Comparison of ENCODE assay signal across 1 cellular context in the genomic region with DNA sequence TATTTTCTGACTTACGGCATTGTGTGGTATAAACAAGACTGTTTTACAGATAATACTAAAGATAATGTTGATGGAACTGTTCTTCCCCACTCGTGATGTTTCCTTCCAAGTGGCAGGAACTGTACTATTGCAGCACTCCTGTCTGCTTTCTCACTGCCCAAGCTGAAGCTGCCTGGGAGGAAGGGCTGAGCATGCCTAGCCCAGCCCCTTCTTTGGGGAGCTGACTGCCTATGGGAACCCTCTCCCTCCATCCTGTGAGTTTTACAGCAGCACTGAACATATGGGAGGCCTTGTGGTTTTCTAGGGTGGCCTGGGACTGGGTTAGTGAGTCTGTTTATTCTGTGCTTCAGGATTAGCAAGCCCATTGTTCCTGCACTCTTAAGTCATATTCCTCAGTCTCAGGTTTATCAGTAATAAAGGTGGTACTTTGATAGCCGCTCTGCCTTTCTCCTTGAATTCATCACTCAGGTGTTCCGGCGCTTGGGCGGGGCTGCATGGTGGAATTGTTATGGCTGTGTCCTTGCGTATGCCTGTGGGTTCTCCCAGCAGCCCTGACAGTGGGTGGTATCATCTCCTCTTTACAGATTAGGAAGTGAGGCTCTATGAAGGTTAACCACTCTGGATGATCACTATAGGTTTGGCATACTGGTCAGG.
TF ChIP-seq lines count a peak whose summit lies in the region.

No MANE protein-coding gene starts in this region.

TF ChIP-seq in HepG2, 621 proteins besides CTCF, POLR2A, EP300 and RAD21 (continued from another document):
- TF ChIP-seq, protein P1, sequence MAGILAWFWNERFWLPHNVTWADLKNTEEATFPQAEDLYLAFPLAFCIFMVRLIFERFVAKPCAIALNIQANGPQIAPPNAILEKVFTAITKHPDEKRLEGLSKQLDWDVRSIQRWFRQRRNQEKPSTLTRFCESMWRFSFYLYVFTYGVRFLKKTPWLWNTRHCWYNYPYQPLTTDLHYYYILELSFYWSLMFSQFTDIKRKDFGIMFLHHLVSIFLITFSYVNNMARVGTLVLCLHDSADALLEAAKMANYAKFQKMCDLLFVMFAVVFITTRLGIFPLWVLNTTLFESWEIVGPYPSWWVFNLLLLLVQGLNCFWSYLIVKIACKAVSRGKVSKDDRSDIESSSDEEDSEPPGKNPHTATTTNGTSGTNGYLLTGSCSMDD (CRISPR knock-in tag; IDR thresholded peaks at IDR 0.05): no peak
- no peak for TF ChIP-seq SNRNP70 (IDR thresholded peaks at IDR 0.05; ENCODE audit: low read depth, low read length)
- TF ChIP-seq, protein P2, sequence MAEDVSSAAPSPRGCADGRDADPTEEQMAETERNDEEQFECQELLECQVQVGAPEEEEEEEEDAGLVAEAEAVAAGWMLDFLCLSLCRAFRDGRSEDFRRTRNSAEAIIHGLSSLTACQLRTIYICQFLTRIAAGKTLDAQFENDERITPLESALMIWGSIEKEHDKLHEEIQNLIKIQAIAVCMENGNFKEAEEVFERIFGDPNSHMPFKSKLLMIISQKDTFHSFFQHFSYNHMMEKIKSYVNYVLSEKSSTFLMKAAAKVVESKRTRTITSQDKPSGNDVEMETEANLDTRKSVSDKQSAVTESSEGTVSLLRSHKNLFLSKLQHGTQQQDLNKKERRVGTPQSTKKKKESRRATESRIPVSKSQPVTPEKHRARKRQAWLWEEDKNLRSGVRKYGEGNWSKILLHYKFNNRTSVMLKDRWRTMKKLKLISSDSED (CRISPR knock-in tag; IDR thresholded peaks at IDR 0.05): no peak
- TF ChIP-seq, protein P3, sequence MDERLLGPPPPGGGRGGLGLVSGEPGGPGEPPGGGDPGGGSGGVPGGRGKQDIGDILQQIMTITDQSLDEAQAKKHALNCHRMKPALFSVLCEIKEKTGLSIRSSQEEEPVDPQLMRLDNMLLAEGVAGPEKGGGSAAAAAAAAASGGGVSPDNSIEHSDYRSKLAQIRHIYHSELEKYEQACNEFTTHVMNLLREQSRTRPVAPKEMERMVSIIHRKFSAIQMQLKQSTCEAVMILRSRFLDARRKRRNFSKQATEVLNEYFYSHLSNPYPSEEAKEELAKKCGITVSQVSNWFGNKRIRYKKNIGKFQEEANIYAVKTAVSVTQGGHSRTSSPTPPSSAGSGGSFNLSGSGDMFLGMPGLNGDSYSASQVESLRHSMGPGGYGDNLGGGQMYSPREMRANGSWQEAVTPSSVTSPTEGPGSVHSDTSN (CRISPR knock-in tag; IDR thresholded peaks at IDR 0.05): no peak
